In the genomic region with DNA sequence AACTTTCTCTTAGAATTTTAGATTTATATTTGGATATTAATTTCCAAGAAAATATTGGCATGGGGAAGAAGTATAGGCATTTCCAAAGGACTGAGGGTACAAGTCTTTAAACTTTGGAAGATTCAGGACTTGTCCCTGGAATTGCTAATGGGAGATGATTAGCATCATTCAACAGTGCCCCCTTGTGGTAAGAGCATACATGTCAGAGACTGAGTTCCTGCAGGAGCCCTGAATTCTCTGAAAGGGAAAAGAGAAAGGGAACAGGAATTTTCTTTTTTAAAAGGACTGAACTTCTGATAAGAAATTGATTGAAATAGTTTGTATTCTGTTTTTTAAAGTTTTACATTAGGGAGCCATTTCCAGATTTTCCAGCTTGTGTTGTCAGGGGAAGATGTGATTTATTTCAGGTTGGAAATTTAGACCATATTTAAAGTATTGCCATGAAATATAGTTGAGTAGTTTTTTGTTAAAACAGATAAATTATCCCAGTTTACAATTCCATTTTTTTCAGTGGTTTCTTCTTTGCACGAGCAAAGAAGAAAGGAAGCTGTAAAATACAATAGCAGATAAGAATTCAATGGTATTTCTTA, we compare ENCODE assay signal across 1 cellular context.
TF ChIP-seq lines count a peak whose summit lies in the region.

No MANE protein-coding gene starts in this region.

TF ChIP-seq in HepG2, 621 proteins besides CTCF, POLR2A, EP300 and RAD21 (continued from another document and continues in another):
- TF ChIP-seq MAX (IDR thresholded peaks at IDR 0.05) (no peak), ZNF614 (CRISPR knock-in tag; IDR thresholded peaks at IDR 0.05; ENCODE audit: borderline replicate concordance) (no peak), NFATC3 (CRISPR knock-in tag; IDR thresholded peaks at IDR 0.05) (no peak), MIXL1 (CRISPR knock-in tag; IDR thresholded peaks at IDR 0.05) (peak; percentile 63; the same call in 1 of the 2 replicates), JARID2 (CRISPR knock-in tag; IDR thresholded peaks at IDR 0.05; ENCODE audit: insufficient replicate concordance) (no peak), TMF1 (CRISPR knock-in tag; IDR thresholded peaks at IDR 0.05; ENCODE audit: low read depth) (no peak), ZMYM3 (CRISPR knock-in tag; IDR thresholded peaks at IDR 0.05) (no peak), ZFP37 (CRISPR knock-in tag; IDR thresholded peaks at IDR 0.05; ENCODE audit: borderline replicate concordance) (no peak), NFE2 (CRISPR knock-in tag; IDR thresholded peaks at IDR 0.05) (no peak), ZNF274 (CRISPR knock-in tag; IDR thresholded peaks at IDR 0.05) (no peak), ZNF547 (CRISPR knock-in tag; IDR thresholded peaks at IDR 0.05) (no peak), ZNF33A (CRISPR knock-in tag; IDR thresholded peaks at IDR 0.05; ENCODE audit: borderline replicate concordance) (no peak), STAG1 (CRISPR knock-in tag; IDR thresholded peaks at IDR 0.05) (peak; percentile 82), ZBTB20 (CRISPR knock-in tag; IDR thresholded peaks at IDR 0.05; ENCODE audit: borderline replicate concordance, low read depth) (no peak), ZNF280D (CRISPR knock-in tag; IDR thresholded peaks at IDR 0.05) (no peak), IKZF5 (CRISPR knock-in tag; IDR thresholded peaks at IDR 0.05) (no peak), TBX2 (CRISPR knock-in tag; IDR thresholded peaks at IDR 0.05; ENCODE audit: borderline replicate concordance) (no peak), ZMAT3 (CRISPR knock-in tag; conservative IDR thresholded peaks at IDR 0.05) (no peak), FOXK1 (CRISPR knock-in tag; IDR thresholded peaks at IDR 0.05; ENCODE audit: borderline replicate concordance, low read depth) (no peak), ZNF326 (CRISPR knock-in tag; IDR thresholded peaks at IDR 0.05; ENCODE audit: borderline replicate concordance) (no peak), E2F1 (CRISPR knock-in tag; IDR thresholded peaks at IDR 0.05) (no peak)
- TF ChIP-seq, protein P1, sequence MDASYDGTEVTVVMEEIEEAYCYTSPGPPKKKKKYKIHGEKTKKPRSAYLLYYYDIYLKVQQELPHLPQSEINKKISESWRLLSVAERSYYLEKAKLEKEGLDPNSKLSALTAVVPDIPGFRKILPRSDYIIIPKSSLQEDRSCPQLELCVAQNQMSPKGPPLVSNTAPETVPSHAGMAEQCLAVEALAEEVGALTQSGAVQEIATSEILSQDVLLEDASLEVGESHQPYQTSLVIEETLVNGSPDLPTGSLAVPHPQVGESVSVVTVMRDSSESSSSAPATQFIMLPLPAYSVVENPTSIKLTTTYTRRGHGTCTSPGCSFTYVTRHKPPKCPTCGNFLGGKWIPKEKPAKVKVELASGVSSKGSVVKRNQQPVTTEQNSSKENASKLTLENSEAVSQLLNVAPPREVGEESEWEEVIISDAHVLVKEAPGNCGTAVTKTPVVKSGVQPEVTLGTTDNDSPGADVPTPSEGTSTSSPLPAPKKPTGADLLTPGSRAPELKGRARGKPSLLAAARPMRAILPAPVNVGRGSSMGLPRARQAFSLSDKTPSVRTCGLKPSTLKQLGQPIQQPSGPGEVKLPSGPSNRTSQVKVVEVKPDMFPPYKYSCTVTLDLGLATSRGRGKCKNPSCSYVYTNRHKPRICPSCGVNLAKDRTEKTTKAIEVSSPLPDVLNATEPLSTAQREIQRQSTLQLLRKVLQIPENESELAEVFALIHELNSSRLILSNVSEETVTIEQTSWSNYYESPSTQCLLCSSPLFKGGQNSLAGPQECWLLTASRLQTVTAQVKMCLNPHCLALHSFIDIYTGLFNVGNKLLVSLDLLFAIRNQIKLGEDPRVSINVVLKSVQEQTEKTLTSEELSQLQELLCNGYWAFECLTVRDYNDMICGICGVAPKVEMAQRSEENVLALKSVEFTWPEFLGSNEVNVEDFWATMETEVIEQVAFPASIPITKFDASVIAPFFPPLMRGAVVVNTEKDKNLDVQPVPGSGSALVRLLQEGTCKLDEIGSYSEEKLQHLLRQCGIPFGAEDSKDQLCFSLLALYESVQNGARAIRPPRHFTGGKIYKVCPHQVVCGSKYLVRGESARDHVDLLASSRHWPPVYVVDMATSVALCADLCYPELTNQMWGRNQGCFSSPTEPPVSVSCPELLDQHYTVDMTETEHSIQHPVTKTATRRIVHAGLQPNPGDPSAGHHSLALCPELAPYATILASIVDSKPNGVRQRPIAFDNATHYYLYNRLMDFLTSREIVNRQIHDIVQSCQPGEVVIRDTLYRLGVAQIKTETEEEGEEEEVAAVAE (CRISPR knock-in tag; IDR thresholded peaks at IDR 0.05; ENCODE audit: borderline replicate concordance) = no peak
- TF ChIP-seq, protein P2, sequence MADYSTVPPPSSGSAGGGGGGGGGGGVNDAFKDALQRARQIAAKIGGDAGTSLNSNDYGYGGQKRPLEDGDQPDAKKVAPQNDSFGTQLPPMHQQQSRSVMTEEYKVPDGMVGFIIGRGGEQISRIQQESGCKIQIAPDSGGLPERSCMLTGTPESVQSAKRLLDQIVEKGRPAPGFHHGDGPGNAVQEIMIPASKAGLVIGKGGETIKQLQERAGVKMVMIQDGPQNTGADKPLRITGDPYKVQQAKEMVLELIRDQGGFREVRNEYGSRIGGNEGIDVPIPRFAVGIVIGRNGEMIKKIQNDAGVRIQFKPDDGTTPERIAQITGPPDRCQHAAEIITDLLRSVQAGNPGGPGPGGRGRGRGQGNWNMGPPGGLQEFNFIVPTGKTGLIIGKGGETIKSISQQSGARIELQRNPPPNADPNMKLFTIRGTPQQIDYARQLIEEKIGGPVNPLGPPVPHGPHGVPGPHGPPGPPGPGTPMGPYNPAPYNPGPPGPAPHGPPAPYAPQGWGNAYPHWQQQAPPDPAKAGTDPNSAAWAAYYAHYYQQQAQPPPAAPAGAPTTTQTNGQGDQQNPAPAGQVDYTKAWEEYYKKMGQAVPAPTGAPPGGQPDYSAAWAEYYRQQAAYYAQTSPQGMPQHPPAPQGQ (CRISPR knock-in tag; IDR thresholded peaks at IDR 0.05; ENCODE audit: borderline replicate concordance) = no peak
- TF ChIP-seq, protein P3, sequence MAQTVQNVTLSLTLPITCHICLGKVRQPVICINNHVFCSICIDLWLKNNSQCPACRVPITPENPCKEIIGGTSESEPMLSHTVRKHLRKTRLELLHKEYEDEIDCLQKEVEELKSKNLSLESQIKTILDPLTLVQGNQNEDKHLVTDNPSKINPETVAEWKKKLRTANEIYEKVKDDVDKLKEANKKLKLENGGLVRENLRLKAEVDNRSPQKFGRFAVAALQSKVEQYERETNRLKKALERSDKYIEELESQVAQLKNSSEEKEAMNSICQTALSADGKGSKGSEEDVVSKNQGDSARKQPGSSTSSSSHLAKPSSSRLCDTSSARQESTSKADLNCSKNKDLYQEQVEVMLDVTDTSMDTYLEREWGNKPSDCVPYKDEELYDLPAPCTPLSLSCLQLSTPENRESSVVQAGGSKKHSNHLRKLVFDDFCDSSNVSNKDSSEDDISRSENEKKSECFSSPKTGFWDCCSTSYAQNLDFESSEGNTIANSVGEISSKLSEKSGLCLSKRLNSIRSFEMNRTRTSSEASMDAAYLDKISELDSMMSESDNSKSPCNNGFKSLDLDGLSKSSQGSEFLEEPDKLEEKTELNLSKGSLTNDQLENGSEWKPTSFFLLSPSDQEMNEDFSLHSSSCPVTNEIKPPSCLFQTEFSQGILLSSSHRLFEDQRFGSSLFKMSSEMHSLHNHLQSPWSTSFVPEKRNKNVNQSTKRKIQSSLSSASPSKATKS (CRISPR knock-in tag; IDR thresholded peaks at IDR 0.05) = no peak
- TF ChIP-seq, protein P4, sequence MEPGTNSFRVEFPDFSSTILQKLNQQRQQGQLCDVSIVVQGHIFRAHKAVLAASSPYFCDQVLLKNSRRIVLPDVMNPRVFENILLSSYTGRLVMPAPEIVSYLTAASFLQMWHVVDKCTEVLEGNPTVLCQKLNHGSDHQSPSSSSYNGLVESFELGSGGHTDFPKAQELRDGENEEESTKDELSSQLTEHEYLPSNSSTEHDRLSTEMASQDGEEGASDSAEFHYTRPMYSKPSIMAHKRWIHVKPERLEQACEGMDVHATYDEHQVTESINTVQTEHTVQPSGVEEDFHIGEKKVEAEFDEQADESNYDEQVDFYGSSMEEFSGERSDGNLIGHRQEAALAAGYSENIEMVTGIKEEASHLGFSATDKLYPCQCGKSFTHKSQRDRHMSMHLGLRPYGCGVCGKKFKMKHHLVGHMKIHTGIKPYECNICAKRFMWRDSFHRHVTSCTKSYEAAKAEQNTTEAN (CRISPR knock-in tag; conservative IDR thresholded peaks at IDR 0.05) = no peak
- TF ChIP-seq, protein P5, sequence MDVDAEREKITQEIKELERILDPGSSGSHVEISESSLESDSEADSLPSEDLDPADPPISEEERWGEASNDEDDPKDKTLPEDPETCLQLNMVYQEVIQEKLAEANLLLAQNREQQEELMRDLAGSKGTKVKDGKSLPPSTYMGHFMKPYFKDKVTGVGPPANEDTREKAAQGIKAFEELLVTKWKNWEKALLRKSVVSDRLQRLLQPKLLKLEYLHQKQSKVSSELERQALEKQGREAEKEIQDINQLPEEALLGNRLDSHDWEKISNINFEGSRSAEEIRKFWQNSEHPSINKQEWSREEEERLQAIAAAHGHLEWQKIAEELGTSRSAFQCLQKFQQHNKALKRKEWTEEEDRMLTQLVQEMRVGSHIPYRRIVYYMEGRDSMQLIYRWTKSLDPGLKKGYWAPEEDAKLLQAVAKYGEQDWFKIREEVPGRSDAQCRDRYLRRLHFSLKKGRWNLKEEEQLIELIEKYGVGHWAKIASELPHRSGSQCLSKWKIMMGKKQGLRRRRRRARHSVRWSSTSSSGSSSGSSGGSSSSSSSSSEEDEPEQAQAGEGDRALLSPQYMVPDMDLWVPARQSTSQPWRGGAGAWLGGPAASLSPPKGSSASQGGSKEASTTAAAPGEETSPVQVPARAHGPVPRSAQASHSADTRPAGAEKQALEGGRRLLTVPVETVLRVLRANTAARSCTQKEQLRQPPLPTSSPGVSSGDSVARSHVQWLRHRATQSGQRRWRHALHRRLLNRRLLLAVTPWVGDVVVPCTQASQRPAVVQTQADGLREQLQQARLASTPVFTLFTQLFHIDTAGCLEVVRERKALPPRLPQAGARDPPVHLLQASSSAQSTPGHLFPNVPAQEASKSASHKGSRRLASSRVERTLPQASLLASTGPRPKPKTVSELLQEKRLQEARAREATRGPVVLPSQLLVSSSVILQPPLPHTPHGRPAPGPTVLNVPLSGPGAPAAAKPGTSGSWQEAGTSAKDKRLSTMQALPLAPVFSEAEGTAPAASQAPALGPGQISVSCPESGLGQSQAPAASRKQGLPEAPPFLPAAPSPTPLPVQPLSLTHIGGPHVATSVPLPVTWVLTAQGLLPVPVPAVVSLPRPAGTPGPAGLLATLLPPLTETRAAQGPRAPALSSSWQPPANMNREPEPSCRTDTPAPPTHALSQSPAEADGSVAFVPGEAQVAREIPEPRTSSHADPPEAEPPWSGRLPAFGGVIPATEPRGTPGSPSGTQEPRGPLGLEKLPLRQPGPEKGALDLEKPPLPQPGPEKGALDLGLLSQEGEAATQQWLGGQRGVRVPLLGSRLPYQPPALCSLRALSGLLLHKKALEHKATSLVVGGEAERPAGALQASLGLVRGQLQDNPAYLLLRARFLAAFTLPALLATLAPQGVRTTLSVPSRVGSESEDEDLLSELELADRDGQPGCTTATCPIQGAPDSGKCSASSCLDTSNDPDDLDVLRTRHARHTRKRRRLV (CRISPR knock-in tag; IDR thresholded peaks at IDR 0.05) = no peak
- TF ChIP-seq, protein P6, sequence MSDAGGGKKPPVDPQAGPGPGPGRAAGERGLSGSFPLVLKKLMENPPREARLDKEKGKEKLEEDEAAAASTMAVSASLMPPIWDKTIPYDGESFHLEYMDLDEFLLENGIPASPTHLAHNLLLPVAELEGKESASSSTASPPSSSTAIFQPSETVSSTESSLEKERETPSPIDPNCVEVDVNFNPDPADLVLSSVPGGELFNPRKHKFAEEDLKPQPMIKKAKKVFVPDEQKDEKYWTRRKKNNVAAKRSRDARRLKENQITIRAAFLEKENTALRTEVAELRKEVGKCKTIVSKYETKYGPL (CRISPR knock-in tag; IDR thresholded peaks at IDR 0.05) = no peak
